9 cellular contexts compared by ENCODE assay signal in the genomic region with DNA sequence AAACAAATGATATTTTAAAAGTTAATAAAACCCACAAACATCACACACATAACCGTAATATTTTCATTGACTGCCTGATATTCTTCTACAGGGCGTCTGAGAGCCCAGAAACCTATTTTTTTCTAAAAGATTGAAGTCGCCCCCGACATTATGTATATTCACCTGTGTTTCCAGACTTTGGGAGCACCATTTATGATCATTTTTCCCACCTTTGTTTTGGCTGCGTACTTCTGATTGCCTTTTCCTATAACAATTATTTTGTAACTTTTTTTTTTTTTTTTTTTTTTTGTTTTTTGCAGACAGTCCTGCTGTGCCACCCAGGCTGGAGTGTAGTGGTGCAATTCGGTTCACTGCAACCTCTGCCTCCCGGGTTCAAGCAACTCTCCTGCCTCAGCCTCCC. TPM values are rescaled to one million over a fixed set of nuclear protein-coding genes. Genes with fewer than 3 reads are reported as not detected.
DNase-seq lines count a peak whose midpoint lies in the region; ATAC-seq and TF ChIP-seq lines count a peak whose summit lies in the region.
"Had no signal": no experiment of that assay in that cellular context is flagged by ENCODE, and none has a peak within 500 bp of the region (broad histone marks: within the 10 kb centered on the region; RNA-seq: fewer than 3 reads in every experiment).

No MANE protein-coding gene starts in this region.

- peaks cover 22% of the 10 kb centered on the region for H4K20me1 ChIP-seq in PC-9 (ENCODE audit: insufficient read depth)

- no TSS peak for BruUV-seq in PC-9 (replicated peaks; lab: Mats Ljungman, UMichigan)

- ATAC-seq in psoas muscle = no peak
- no peak for ATAC-seq in GM18873 (IDR thresholded peaks at IDR 0.05; ENCODE audit: low FRiP score, unreplicated experiment)
- no peak for ATAC-seq in HG02885 (IDR thresholded peaks at IDR 0.05; ENCODE audit: poor library complexity, unreplicated experiment)

- no peaks in the 10 kb centered on the region for H3K27me3 ChIP-seq in PC-9 (ENCODE audit: insufficient read depth, low read depth)
- H3K27me3 ChIP-seq in esophagus muscularis mucosa = no peaks in the 10 kb centered on the region
- H3K27me3 ChIP-seq in psoas muscle (ENCODE audit: insufficient read depth in 3 of 3, low read length in 2 of 3) = no peaks in the 10 kb centered on the region

- H3K4me3 ChIP-seq in PC-9 (peak overlapping the region; percentile 98), esophagus muscularis mucosa (peak overlapping the region; percentile 82 to 96 (median 90)), psoas muscle (peak overlapping the region; percentile 72)

- H3K36me3 ChIP-seq in ES-I3 (ENCODE audit: insufficient read depth, low read length) (no peaks in the 10 kb centered on the region), PC-9 (ENCODE audit: low read depth) (no peaks in the 10 kb centered on the region), esophagus muscularis mucosa (no peaks in the 10 kb centered on the region), psoas muscle (ENCODE audit: insufficient read depth in 1 of 2, low read depth in 1 of 2) (peaks cover 0 to 12% of the 10 kb centered on the region in 2 donors)

- H3K4me1 ChIP-seq in ES-I3 (ENCODE audit: insufficient read depth, low read length) = peaks cover 9% of the 10 kb centered on the region
- peaks cover 21% of the 10 kb centered on the region for H3K4me1 ChIP-seq in PC-9 (replicated peaks; ENCODE audit: insufficient read depth)
- H3K4me1 ChIP-seq in esophagus muscularis mucosa = peaks cover 32 to 43% (median 39%) of the 10 kb centered on the region in 4 donors
- H3K4me1 ChIP-seq in psoas muscle = peaks cover 29% of the 10 kb centered on the region

- CTCF ChIA-PET in PC-9 (lab: Charles Lee) = no interaction called here

- H3K27ac ChIP-seq in PC-9 (peak overlapping the region; percentile 61), esophagus muscularis mucosa (replicated peaks in 1 of 4) (peak overlapping the region; percentile 88 to 96 (median 94)), psoas muscle (peak overlapping the region; percentile 90)

- H3K79me2 ChIP-seq in PC-9 (ENCODE audit: low read depth) = peaks cover 43% of the 10 kb centered on the region

- peak overlapping the region; percentile 98 for H2AFZ ChIP-seq in PC-9

- H3K9me2 ChIP-seq in PC-9 (ENCODE audit: insufficient read depth) = no peaks in the 10 kb centered on the region

- no peak for TF ChIP-seq POLR2A in esophagus muscularis mucosa (IDR thresholded peaks at IDR 0.05; ENCODE audit: low read depth)

- POLR2A ChIA-PET in PC-9 (lab: Charles Lee; ENCODE audit: unreplicated experiment) = no interaction called here

- DNase-seq in PC-9 (no peak), esophagus muscularis mucosa (ENCODE audit: extremely low spot score) (no peak), psoas muscle (no peak), T1000 (lab: John Stamatoyannopoulos, UW) (no peak), putamen (ENCODE audit: low spot score) (no peak)

- intact Hi-C loops in PC-9 (cut with micrococcal nuclease; ENCODE audit: unreplicated experiment) (loop anchor here (5.0 kb wide), 1 partner anchor 195 kb away; no protein-coding TSS in a partner anchor), esophagus muscularis mucosa (cut with DNase I) (loop anchor here (5.0 kb wide), 1 partner anchor 120 kb away; no protein-coding TSS in a partner anchor), psoas muscle (cut with DNase I) (no loop called here)

- no peak for TF ChIP-seq EP300 in esophagus muscularis mucosa (IDR thresholded peaks at IDR 0.05)

- peak overlapping the region; percentile 90 for H3K9ac ChIP-seq in ES-I3 (ENCODE audit: low read depth, low read length)

- TF ChIP-seq CTCF in PC-9 (conservative IDR thresholded peaks at IDR 0.05) = no peak
- no peak for TF ChIP-seq CTCF in esophagus muscularis mucosa (IDR thresholded peaks at IDR 0.05)
- TF ChIP-seq CTCF in psoas muscle (IDR thresholded peaks at IDR 0.05) = no peak

- peaks cover 13% of the 10 kb centered on the region for H3F3A ChIP-seq in PC-9 (ENCODE audit: insufficient read depth, low read depth)

- peak overlapping the region; percentile 97 for H3K4me2 ChIP-seq in PC-9

- WGBS in esophagus muscularis mucosa = 81% methylated on average over 7 of the region's 7 CpGs
- 82 to 91% (median 89%) methylated on average over 7 of the region's 7 CpGs for WGBS in psoas muscle, 3 donors

- H3K9me3 ChIP-seq in ES-I3 (ENCODE audit: control insufficient read depth, insufficient read depth, low read length) (no peaks in the 10 kb centered on the region), PC-9 (ENCODE audit: insufficient read depth, low read depth) (no peaks in the 10 kb centered on the region), esophagus muscularis mucosa (no peaks in the 10 kb centered on the region), psoas muscle (no peaks in the 10 kb centered on the region)

RNA-seq across cellular contexts. Expression of a gene that starts 0.8 kb away (rescaled TPM):
- 39.3 and 46.4 TPM in 2 replicates for total RNA-seq in PC-9 (2021)
- total RNA-seq in esophagus muscularis mucosa = 10 to 100 TPM; 28.1 to 53.6 (median 32.6) TPM
- total RNA-seq in psoas muscle = 10 to 100 TPM; 27.5 to 35.0 (median 29.4) TPM
- 10 to 100 TPM; 13.4 to 32.4 (median 21.7) TPM for polyA plus RNA-seq in psoas muscle

RNA-seq across cellular contexts. Expression of a gene that starts 36.1 kb away (rescaled TPM):
- not detected in 2 replicates for total RNA-seq in PC-9 (2021)
- total RNA-seq in esophagus muscularis mucosa = not detected
- not detected for total RNA-seq in psoas muscle
- polyA plus RNA-seq in psoas muscle = under 1 TPM in 1 of 3 donors, not detected in 2; 0.01 TPM
- total RNA-seq: mesenteric fat pad had no signal

Comparison
In these comparisons a context has a peak if more than half of its experiments do, and no peak if none do; other contexts are left out.
1. intact Hi-C loops: an anchor here in PC-9 (5.0 kb wide) and esophagus muscularis mucosa (5.0 kb wide); none called in psoas muscle.